Comparison of ENCODE assay signal across 17 cellular contexts in genomic region chr6:150263765-150264415, GRCh38.
DNase-seq lines count a peak whose midpoint lies in the region; ATAC-seq lines count a peak whose summit lies in the region.
"Had no signal": no experiment of that assay in that cellular context is flagged by ENCODE, and none has a peak within 500 bp of the region (broad histone marks: within the 10 kb centered on the region; RNA-seq: fewer than 3 reads in every experiment).

No MANE protein-coding gene starts in this region.

- peak overlapping the region; percentile 85 for H3K27ac Mint-ChIP-seq in activated CD8-positive, alpha-beta memory T cell treated with anti-CD3 and anti-CD28 coated beads, Interleukin-2, amount 10 ng/mL, durations not matched to agents 7 days and 5 days
- peak overlapping the region in 9 of 10 donors; percentile 61 to 92 (median 72) for H3K27ac Mint-ChIP-seq in naive thymus-derived CD8-positive, alpha-beta T cell
- H3K27ac Mint-ChIP-seq: HFFc6, nephron progenitor cell had no signal

- H3K4me3 Mint-ChIP-seq in activated CD8-positive, alpha-beta memory T cell treated with anti-CD3 and anti-CD28 coated beads, Interleukin-2, amount 10 ng/mL, durations not matched to agents 7 days and 5 days, result no peak overlapping the region
- no peak overlapping the region for H3K4me3 Mint-ChIP-seq in naive thymus-derived CD8-positive, alpha-beta T cell
- H3K4me3 Mint-ChIP-seq: HFFc6, nephron progenitor cell had no signal

- peaks cover 9% of the 10 kb centered on the region for H3K9me3 Mint-ChIP-seq in activated CD8-positive, alpha-beta memory T cell treated with anti-CD3 and anti-CD28 coated beads, Interleukin-2, amount 10 ng/mL, durations not matched to agents 7 days and 5 days (ENCODE audit: low read depth)
- no peaks in the 10 kb centered on the region for H3K9me3 Mint-ChIP-seq in naive thymus-derived CD8-positive, alpha-beta T cell
- H3K9me3 Mint-ChIP-seq: HFFc6, nephron progenitor cell had no signal

- H3K27me3 Mint-ChIP-seq in activated CD8-positive, alpha-beta memory T cell treated with anti-CD3 and anti-CD28 coated beads, Interleukin-2, amount 10 ng/mL, durations not matched to agents 7 days and 5 days, result peaks cover 15% of the 10 kb centered on the region
- peaks cover 1 to 13% (median 4%) of the 10 kb centered on the region in 5 donors for H3K27me3 Mint-ChIP-seq in naive thymus-derived CD8-positive, alpha-beta T cell

- CTCF ChIA-PET in activated CD8-positive, alpha-beta memory T cell treated with anti-CD3 and anti-CD28 coated beads, Interleukin-2, amount 10 ng/mL, durations not matched to agents 7 days and 5 days (lab: Charles Lee), result no interaction called here

- peaks cover 14% of the 10 kb centered on the region for H3K36me3 Mint-ChIP-seq in activated CD8-positive, alpha-beta memory T cell treated with anti-CD3 and anti-CD28 coated beads, Interleukin-2, amount 10 ng/mL, durations not matched to agents 7 days and 5 days
- no peaks in the 10 kb centered on the region for H3K36me3 Mint-ChIP-seq in naive thymus-derived CD8-positive, alpha-beta T cell

- ATAC-seq in activated CD8-positive, alpha-beta memory T cell treated with anti-CD3 and anti-CD28 coated beads, Interleukin-2, amount 10 ng/mL, durations not matched to agents 7 days and 5 days, result peak; percentile 53
- ATAC-seq in naive thymus-derived CD8-positive, alpha-beta T cell, result peak in 1 of 2 donors; percentile 20
- ATAC-seq in GM21717 (IDR thresholded peaks at IDR 0.05; ENCODE audit: unreplicated experiment) (no peak), GM18517 (IDR thresholded peaks at IDR 0.05; ENCODE audit: unreplicated experiment) (no peak)
- ATAC-seq: psoas muscle had no signal

- peaks cover 21% of the 10 kb centered on the region for H3K4me1 Mint-ChIP-seq in activated CD8-positive, alpha-beta memory T cell treated with anti-CD3 and anti-CD28 coated beads, Interleukin-2, amount 10 ng/mL, durations not matched to agents 7 days and 5 days
- H3K4me1 Mint-ChIP-seq in naive thymus-derived CD8-positive, alpha-beta T cell, result peaks cover 0 to 11% (median 2%) of the 10 kb centered on the region in 4 donors

- POLR2A ChIA-PET in naive thymus-derived CD8-positive, alpha-beta T cell (lab: Charles Lee), result no interaction called here

- peak; percentile 81 for DNase-seq in activated CD8-positive, alpha-beta memory T cell treated with anti-CD3 and anti-CD28 coated beads, Interleukin-2, amount 10 ng/mL, durations not matched to agents 7 days and 5 days
- DNase-seq in activated CD8-positive, alpha-beta memory T cell treated with anti-CD3 and anti-CD28 coated beads, Interleukin-2, amount 50 U/mL, for 48 hours, result no peak
- DNase-seq in NCI-H69 (lab: John Stamatoyannopoulos, UW) (peak; percentile 22), iPS-NIHi11 (ENCODE audit: low spot score) (no peak)
- DNase-seq in activated naive CD4-positive, alpha-beta T cell treated with anti-CD3 and anti-CD28 coated beads, Interleukin-2, amount 50 U/mL, for 16 hours, result peak; percentile 15
- peak in 3 of 10 donors; percentile 16 to 18 (median 17) for DNase-seq in naive thymus-derived CD8-positive, alpha-beta T cell
- DNase-seq: C1 segment of cervical spinal cord; DMS79 treated with DMSO at 0.1 percent for 48 hours; HFFc6; mammary epithelial cell; NCI-H1417 treated with DMSO at 0.1 percent for 48 hours; nephron progenitor cell; psoas muscle; SK-N-SH; stimulated activated CD4-positive, alpha-beta T cell treated with anti-CD3 and anti-CD28 coated beads, Interleukin-12 subunit alpha, Interleukin-12 subunit beta, amount 100 ng/mL, for 4 hours had no signal

Comparison
In these comparisons a context has a peak if more than half of its experiments do, and no peak if none do; other contexts are left out.
1. DNase-seq: peak in activated CD8-positive, alpha-beta memory T cell treated with anti-CD3 and anti-CD28 coated beads, Interleukin-2, amount 10 ng/mL, durations not matched to agents 7 days and 5 days (single experiment), NCI-H69 (single experiment) and activated naive CD4-positive, alpha-beta T cell treated with anti-CD3 and anti-CD28 coated beads, Interleukin-2, amount 50 U/mL, for 16 hours (single experiment); none in activated CD8-positive, alpha-beta memory T cell treated with anti-CD3 and anti-CD28 coated beads, Interleukin-2, amount 50 U/mL, for 48 hours (single experiment) and iPS-NIHi11 (single experiment).